8 cellular contexts compared by ENCODE assay signal in the genomic region with DNA sequence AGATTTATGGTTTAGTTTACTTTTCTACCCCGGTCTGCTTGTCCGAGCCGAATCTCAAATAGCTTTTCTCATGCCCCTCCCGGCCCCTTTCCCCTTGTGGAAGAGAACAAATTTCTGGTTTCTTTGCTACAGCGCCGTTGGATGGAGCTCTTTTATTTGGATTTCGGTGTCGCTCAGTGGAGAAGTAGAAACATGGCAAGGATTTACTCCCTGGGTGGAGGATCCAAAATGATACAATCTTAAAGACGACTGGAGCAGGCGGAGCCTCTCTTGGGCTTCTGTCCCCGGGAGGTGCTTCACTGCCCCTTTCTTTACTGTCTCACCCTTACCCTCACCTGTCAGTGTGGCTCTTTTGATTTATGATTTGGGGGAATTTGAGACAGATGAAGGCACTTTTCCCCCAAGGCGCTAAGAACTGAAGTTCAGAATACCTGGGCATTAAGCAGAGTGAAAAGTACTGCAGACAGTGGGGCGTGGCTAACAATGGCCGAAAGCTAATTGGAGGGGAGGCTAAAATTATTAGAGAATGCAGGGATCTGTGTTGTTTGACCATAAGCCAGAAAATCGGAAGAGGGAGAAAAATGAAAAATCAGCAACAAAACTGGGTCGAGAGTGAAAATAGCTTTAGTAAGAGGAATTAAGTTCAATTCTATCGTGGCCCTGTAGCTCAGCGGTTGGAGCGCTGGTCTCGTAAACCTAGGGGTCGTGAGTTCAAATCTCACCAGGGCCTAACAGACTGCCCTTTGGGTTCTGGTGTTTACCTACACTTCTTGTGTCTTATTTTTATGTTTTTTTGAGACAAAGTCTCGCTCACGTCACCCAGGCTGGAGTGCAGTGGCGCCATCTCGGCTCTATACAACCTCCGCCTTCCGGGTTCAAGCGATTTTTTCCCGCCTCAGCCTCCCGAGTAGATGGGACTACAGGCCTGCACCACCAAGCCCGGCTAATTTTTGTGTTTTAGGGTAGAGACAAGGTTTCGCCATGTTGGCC.
A peak's percentile ranks its signal among the peaks of the same experiment; 100 is the strongest.
DNase-seq lines count a peak whose midpoint lies in the region; ATAC-seq and TF ChIP-seq lines count a peak whose summit lies in the region.

No MANE protein-coding gene starts in this region.

- in situ Hi-C loops in GM23248 (cut with MboI) = no loop called here

- ATAC-seq in HG03139 (IDR thresholded peaks at IDR 0.05; ENCODE audit: unreplicated experiment) = no peak

- peak overlapping the region; percentile 99 for H3K4me2 ChIP-seq in GM23248 (ENCODE audit: unreplicated experiment)

- H3F3A ChIP-seq in GM23248 (ENCODE audit: insufficient read depth) = peaks cover 5% of the 10 kb centered on the region; the same call in 1 of the 2 replicates

- no peaks in the 10 kb centered on the region for H3K79me2 ChIP-seq in ACC112 (ENCODE audit: control insufficient read depth, insufficient read depth, low read length, unreplicated experiment)
- H3K79me2 ChIP-seq in GM23248 (ENCODE audit: insufficient read depth) = no peaks in the 10 kb centered on the region

- WGBS in GM23248 (ENCODE audit: low coverage in 1 of 2, low lambda C conversion rate in 2 of 2, missing lambda C conversion rate in 2 of 2), 2 experiments = 26% methylated on average over 32 of the region's 32 CpGs

- H2AFZ ChIP-seq in ACC112 (ENCODE audit: low read length, unreplicated experiment) (peak overlapping the region; percentile 79), GM23248 (peak overlapping the region; percentile 97)

- H3K36me3 ChIP-seq in ACC112 (ENCODE audit: insufficient read depth, low read length) (no peaks in the 10 kb centered on the region), GM23248 (ENCODE audit: low read depth) (no peaks in the 10 kb centered on the region), right atrium auricular region (no peaks in the 10 kb centered on the region), subcutaneous abdominal adipose tissue (ENCODE audit: control insufficient read depth in 5 of 5, insufficient read depth in 5 of 5, low read length in 5 of 5) (no peaks in the 10 kb centered on the region)
- no peaks in the 10 kb centered on the region for H3K36me3 ChIP-seq in effector memory CD4-positive, alpha-beta T cell (ENCODE audit: control insufficient read depth, insufficient read depth, low read length)

- DNase-seq in GM23248 (peak; percentile 64), right atrium auricular region (ENCODE audit: low spot score) (no peak), substantia nigra (lab: John Stamatoyannopoulos, UW) (no peak)
- DNase-seq in effector memory CD4-positive, alpha-beta T cell = no peak

- peak overlapping the region; percentile 82 for H3K4me3 ChIP-seq in ACC112 (ENCODE audit: low read depth, low read length)
- peak overlapping the region; percentile 84 for H3K4me3 ChIP-seq in GM23248
- peak overlapping the region; percentile 44 for H3K4me3 ChIP-seq in WI38 (ENCODE audit: low read depth, low read length)
- H3K4me3 ChIP-seq in right atrium auricular region = peak overlapping the region; percentile 21 to 30
- peak overlapping the region in 4 of 5 donors; percentile 37 to 71 (median 58) for H3K4me3 ChIP-seq in subcutaneous abdominal adipose tissue (ENCODE audit: low read depth in 1 of 5, low read length in 5 of 5)
- H3K4me3 ChIP-seq in effector memory CD4-positive, alpha-beta T cell (ENCODE audit: insufficient read depth, low read depth, low read length, poor library complexity, severe bottlenecking) = no peak overlapping the region

- H3K9ac ChIP-seq in GM23248 (peak overlapping the region; percentile 58), subcutaneous abdominal adipose tissue (ENCODE audit: low read length in 5 of 5) (peak overlapping the region in 2 of 5 donors; percentile 30 to 31)

- H3K27ac ChIP-seq in ACC112 (ENCODE audit: low read depth, low read length) (no peak overlapping the region), GM23248 (no peak overlapping the region), right atrium auricular region (no peak overlapping the region), subcutaneous abdominal adipose tissue (ENCODE audit: low read depth, low read length) (no peak overlapping the region), substantia nigra (ENCODE audit: low read depth, low read length, poor library complexity, severe bottlenecking) (no peak overlapping the region)
- H3K27ac ChIP-seq in effector memory CD4-positive, alpha-beta T cell (ENCODE audit: insufficient read depth, low read length, poor library complexity, severe bottlenecking) = no peak overlapping the region

- H3K9me2 ChIP-seq in GM23248 (ENCODE audit: insufficient read depth) = no peaks in the 10 kb centered on the region

- no peaks in the 10 kb centered on the region for H3K9me3 ChIP-seq in GM23248 (ENCODE audit: low read depth)
- H3K9me3 ChIP-seq in right atrium auricular region = no peaks in the 10 kb centered on the region
- no peaks in the 10 kb centered on the region for H3K9me3 ChIP-seq in subcutaneous abdominal adipose tissue (ENCODE audit: control insufficient read depth in 5 of 5, low read length in 5 of 5)
- no peaks in the 10 kb centered on the region for H3K9me3 ChIP-seq in effector memory CD4-positive, alpha-beta T cell (ENCODE audit: control insufficient read depth, low read length)

- H3K4me1 ChIP-seq in ACC112 (ENCODE audit: control insufficient read depth, insufficient read depth, low read length, unreplicated experiment) (no peaks in the 10 kb centered on the region), GM23248 (ENCODE audit: insufficient read depth) (no peaks in the 10 kb centered on the region; the same call in 1 of the 2 replicates), right atrium auricular region (peaks cover 0 to 8% of the 10 kb centered on the region in 2 donors), subcutaneous abdominal adipose tissue (ENCODE audit: control insufficient read depth in 5 of 5, insufficient read depth in 5 of 5, low read length in 5 of 5) (peaks cover 0 to 15% (median 13%) of the 10 kb centered on the region in 5 donors)
- H3K4me1 ChIP-seq in effector memory CD4-positive, alpha-beta T cell (ENCODE audit: control insufficient read depth, insufficient read depth, low read length, poor library complexity, severe bottlenecking) = peaks cover 6% of the 10 kb centered on the region

- TF ChIP-seq CTCF in WI38 (IDR thresholded peaks at IDR 0.05; ENCODE audit: low read depth, low read length) = no peak
- TF ChIP-seq CTCF in right atrium auricular region (IDR thresholded peaks at IDR 0.05) = no peak

- H4K20me1 ChIP-seq in GM23248 (ENCODE audit: insufficient read depth) = no peaks in the 10 kb centered on the region

- H3K27me3 ChIP-seq in ACC112 (ENCODE audit: insufficient read depth, low read length) (peaks cover 26% of the 10 kb centered on the region), GM23248 (replicated peaks; ENCODE audit: insufficient read depth) (peaks cover 5% of the 10 kb centered on the region; the same call in 1 of the 2 replicates), right atrium auricular region (no peaks in the 10 kb centered on the region), subcutaneous abdominal adipose tissue (ENCODE audit: control insufficient read depth in 5 of 5, insufficient read depth in 4 of 5, low read length in 5 of 5) (peaks cover 4 to 20% (median 6%) of the 10 kb centered on the region in 5 donors)
- peaks cover 17% of the 10 kb centered on the region for H3K27me3 ChIP-seq in effector memory CD4-positive, alpha-beta T cell (replicated peaks; ENCODE audit: control insufficient read depth, insufficient read depth, low read length, poor library complexity, severe bottlenecking)
